16 cellular contexts compared by ENCODE assay signal in genomic region chr1:211752317-211752716, GRCh38.
"Had no signal": no experiment of that assay in that cellular context is flagged by ENCODE, and none has a peak within 500 bp of the region (broad histone marks: within the 10 kb centered on the region; RNA-seq: fewer than 3 reads in every experiment).

No MANE protein-coding gene starts in this region.

- H3K27me3 ChIP-seq: ascending aorta, breast epithelium, stomach had no signal

- H3K9me3 Mint-ChIP-seq: activated naive CD4-positive, alpha-beta T cell treated with anti-CD3 and anti-CD28 coated beads for 36 hours; activated naive CD8-positive, alpha-beta T cell treated with anti-CD3 and anti-CD28 coated beads, Interleukin-2, amount 50 U/mL, for 24 hours; activated T-helper 2 cell treated with anti-CD3 and anti-CD28 coated beads, Interferon-gamma antibody, Interleukin-2, Interleukin-4, amounts not matched to agents 10 μg/mL and 5 μg/mL and 100 μg/mL, durations not matched to agents 14 hours and 24 hours and 36 hours had no signal

- H3K27me3 Mint-ChIP-seq: activated naive CD8-positive, alpha-beta T cell treated with anti-CD3 and anti-CD28 coated beads, Interleukin-2, amount 50 U/mL, for 24 hours; naive thymus-derived CD8-positive, alpha-beta T cell had no signal

- H3K27ac Mint-ChIP-seq: activated naive CD4-positive, alpha-beta T cell treated with anti-CD3 and anti-CD28 coated beads for 36 hours; activated naive CD8-positive, alpha-beta T cell treated with anti-CD3 and anti-CD28 coated beads, Interleukin-2, amount 50 U/mL, for 24 hours; activated T-helper 2 cell treated with anti-CD3 and anti-CD28 coated beads, Interferon-gamma antibody, Interleukin-2, Interleukin-4, amounts not matched to agents 10 μg/mL and 5 μg/mL and 100 μg/mL, durations not matched to agents 14 hours and 24 hours and 36 hours had no signal

- H3K27ac ChIP-seq: ascending aorta, breast epithelium, stomach, thoracic aorta had no signal

- H3K9me3 ChIP-seq: ascending aorta, breast epithelium, mucosa of descending colon, stomach, thoracic aorta had no signal

- H3K4me1 ChIP-seq: ascending aorta, breast epithelium, stomach had no signal

- H3K4me3 ChIP-seq: ascending aorta, breast epithelium, lung, mucosa of descending colon, stomach, thoracic aorta had no signal

- H3K4me3 Mint-ChIP-seq: activated naive CD4-positive, alpha-beta T cell treated with anti-CD3 and anti-CD28 coated beads for 36 hours; activated naive CD8-positive, alpha-beta T cell treated with anti-CD3 and anti-CD28 coated beads, Interleukin-2, amount 50 U/mL, for 24 hours; naive thymus-derived CD8-positive, alpha-beta T cell had no signal

- DNase-seq: activated CD4-positive, CD25-positive, alpha-beta regulatory T cell treated with anti-CD3 and anti-CD28 coated beads, Interleukin-2, amount 50 U/mL, for 72 hours; activated naive CD4-positive, alpha-beta T cell treated with anti-CD3 and anti-CD28 coated beads for 36 hours; activated naive CD8-positive, alpha-beta T cell treated with anti-CD3 and anti-CD28 coated beads, Interleukin-2, amount 50 U/mL, for 24 hours; activated T-cell treated with anti-CD3 and anti-CD28 coated beads for 4 hours; islet precursor cell; mucosa of descending colon; naive thymus-derived CD8-positive, alpha-beta T cell; stimulated activated CD4-positive, alpha-beta T cell treated with anti-CD3 and anti-CD28 coated beads, Interleukin-15, amount 100 ng/mL, for 24 hours; stimulated activated CD4-positive, alpha-beta T cell treated with anti-CD3 and anti-CD28 coated beads, Interleukin-4, amount 100 ng/mL, for 24 hours; stomach; SW 1271 had no signal
